8 cellular contexts compared by ENCODE assay signal in genomic region chr3:179604336-179605078, GRCh38. TPM values are rescaled to one million over a fixed set of nuclear protein-coding genes. Genes with fewer than 3 reads are reported as not detected.
DNase-seq lines count a peak whose midpoint lies in the region; ATAC-seq and TF ChIP-seq lines count a peak whose summit lies in the region.

MRPL47 (minus strand) TSS chr3:179604638; CDS start chr3:179604624, 14 bp downstream.
NDUFB5 (plus strand) TSS chr3:179604794; CDS start chr3:179604816, 22 bp downstream.

- ATAC-seq in GM19438 (IDR thresholded peaks at IDR 0.05; ENCODE audit: low read depth, unreplicated experiment): peak; percentile 97
- peak; percentile 78 for ATAC-seq in HG03575 (IDR thresholded peaks at IDR 0.05; ENCODE audit: extremely low read depth, insufficient number of reproducible peaks, low FRiP score, unreplicated experiment)

- intact Hi-C loops in activated CD4-positive, alpha-beta memory T cell treated with anti-CD3 and anti-CD28 coated beads for 36 hours (cut with micrococcal nuclease): loop anchor here (1.0 to 5.0 kb wide), 5 partner anchors 42 to 1383 kb away; partner anchors contain the start of genes ACTL6A, DNAJC19, MFN1 and ZNF639
- intact Hi-C loops in dorsolateral prefrontal cortex (cut with DNase I): loop anchor here (2.0 to 5.0 kb wide), 3 partner anchors 42 to 257 kb away; partner anchors contain the start of genes ACTL6A (in 2 of the 2), MFN1 (in 2 of the 2) and USP13 (in 2 of the 2)

- peak within 1 kb of the TSS; percentile 99 for H3K4me3 Mint-ChIP-seq in activated CD4-positive, alpha-beta memory T cell treated with anti-CD3 and anti-CD28 coated beads for 36 hours

- CTCF ChIA-PET in activated CD4-positive, alpha-beta memory T cell treated with anti-CD3 and anti-CD28 coated beads for 36 hours (lab: Charles Lee): interaction anchor here (1.1 to 1.3 kb wide), 2 partner anchors 48 to 589 kb away, joined by 3 read pairs; partner anchors contain the start of gene USP13

- H3K27me3 ChIP-seq in dorsolateral prefrontal cortex (no peaks in the 10 kb centered on the region), liver (ENCODE audit: control insufficient read depth in 4 of 4, insufficient read depth in 4 of 4, low read length in 3 of 4) (no peaks in the 10 kb centered on the region)

- no peaks in the 10 kb centered on the region for H3K9me3 Mint-ChIP-seq in activated CD4-positive, alpha-beta memory T cell treated with anti-CD3 and anti-CD28 coated beads for 36 hours

- peak within 1 kb of the TSS; percentile 66 to 98 (median 89) for H3K27ac ChIP-seq in dorsolateral prefrontal cortex
- peak within 1 kb of the TSS; percentile 93 for H3K27ac ChIP-seq in liver (ENCODE audit: low read depth in 1 of 2, low read length in 2 of 2)

- H3K4me1 ChIP-seq in liver (ENCODE audit: control insufficient read depth in 4 of 4, insufficient read depth in 4 of 4, low read length in 3 of 4): peaks cover 6 to 22% (median 12%) of the 10 kb centered on the region in 4 donors

- H3K36me3 Mint-ChIP-seq in activated CD4-positive, alpha-beta memory T cell treated with anti-CD3 and anti-CD28 coated beads for 36 hours: peaks cover 32% of the 10 kb centered on the region

- peak within 1 kb of the TSS; percentile 86 to 98 for H3K9ac ChIP-seq in liver (ENCODE audit: low read depth in 1 of 2, low read length in 2 of 2)

- peak within 1 kb of the TSS; percentile 98 for H3K27ac Mint-ChIP-seq in activated CD4-positive, alpha-beta memory T cell treated with anti-CD3 and anti-CD28 coated beads for 36 hours

- under 1% methylated on average over 45 of the region's 45 CpGs for WGBS in liver

- DNase-seq in CD1c-positive myeloid dendritic cell (ENCODE audit: extremely low spot score) (peak; percentile 98), NCI-H82 treated with DMSO at 0.1 percent for 48 hours (lab: John Stamatoyannopoulos, UW; ENCODE audit: unreplicated experiment) (peak; percentile 95), dorsolateral prefrontal cortex (peak; percentile 93 to 98 (median 96))
- DNase-seq in activated CD4-positive, alpha-beta memory T cell treated with anti-CD3 and anti-CD28 coated beads for 36 hours: peak; percentile 96
- DNase-seq in stimulated activated CD4-positive, alpha-beta T cell treated with anti-CD3 and anti-CD28 coated beads, Interleukin-4, amount 100 ng/mL, for 24 hours: peak; percentile 94

- H3K36me3 ChIP-seq in liver (ENCODE audit: control insufficient read depth in 4 of 4, insufficient read depth in 3 of 4, low read depth in 1 of 4, low read length in 3 of 4): peaks cover 5 to 23% (median 17%) of the 10 kb centered on the region in 4 donors

- H3K4me3 ChIP-seq in dorsolateral prefrontal cortex: peak within 1 kb of the TSS; percentile 57 to 100 (median 87)
- peak within 1 kb of the TSS; percentile 74 to 100 (median 98) for H3K4me3 ChIP-seq in liver (ENCODE audit: low read depth in 1 of 3, low read length in 3 of 3)

- POLR2A ChIA-PET in activated CD4-positive, alpha-beta memory T cell treated with anti-CD3 and anti-CD28 coated beads for 36 hours (lab: Charles Lee): interaction anchor here (0.6 to 1.4 kb wide), 4 partner anchors 40 to 50 kb away, joined by 3 to 8 read pairs (median 6); partner anchors contain the start of gene ACTL6A

- H3K27me3 Mint-ChIP-seq in activated CD4-positive, alpha-beta memory T cell treated with anti-CD3 and anti-CD28 coated beads for 36 hours: no peaks in the 10 kb centered on the region

- H3K9me3 ChIP-seq in liver (ENCODE audit: control insufficient read depth in 4 of 4, low read length in 3 of 4): no peaks in the 10 kb centered on the region

- TF ChIP-seq RAD21 in liver (IDR thresholded peaks at IDR 0.05): peak in 1 of 2 donors; percentile 37

- TF ChIP-seq CTCF in dorsolateral prefrontal cortex (IDR thresholded peaks at IDR 0.05 in 54 of 56, conservative IDR thresholded peaks at IDR 0.05 in 2 of 56; ENCODE audit: low read depth in 1 of 56, partially characterized antibody in 56 of 56): peak in 30 of 56 donors; percentile 6 to 55 (median 29)
- no peak for TF ChIP-seq CTCF in liver (IDR thresholded peaks at IDR 0.05; ENCODE audit: low read depth, low read length, missing input control)

- peaks cover 40% of the 10 kb centered on the region for H3K4me1 Mint-ChIP-seq in activated CD4-positive, alpha-beta memory T cell treated with anti-CD3 and anti-CD28 coated beads for 36 hours (ENCODE audit: low read depth)

TF ChIP-seq in liver, 16 proteins besides CTCF, POLR2A, EP300 and RAD21:
- TF ChIP-seq RXRA (IDR thresholded peaks at IDR 0.05) (peak; percentile 28 to 46), NR2F2 (IDR thresholded peaks at IDR 0.05) (peak; percentile 20), HNF4A (conservative IDR thresholded peaks at IDR 0.05) (peak in 1 of 2 donors; percentile 53), JUND (IDR thresholded peaks at IDR 0.05) (peak; percentile 52 to 72), EGR1 (IDR thresholded peaks at IDR 0.05; ENCODE audit: low read depth in 2 of 2) (no peak), TAF1 (conservative IDR thresholded peaks at IDR 0.05) (peak; percentile 68), HNF4G (IDR thresholded peaks at IDR 0.05) (no peak), ATF3 (IDR thresholded peaks at IDR 0.05) (no peak), ZBTB33 (IDR thresholded peaks at IDR 0.05) (peak; percentile 59), FOXA2 (IDR thresholded peaks at IDR 0.05) (no peak), YY1 (IDR thresholded peaks at IDR 0.05) (peak; percentile 100), FOXA1 (IDR thresholded peaks at IDR 0.05) (no peak), MAX (IDR thresholded peaks at IDR 0.05) (peak; percentile 72), SP1 (IDR thresholded peaks at IDR 0.05) (peak; percentile 65), GABPA (IDR thresholded peaks at IDR 0.05 in 1 of 2, conservative IDR thresholded peaks at IDR 0.05 in 1 of 2) (peak; percentile 97 to 99), REST (IDR thresholded peaks at IDR 0.05) (peak; percentile 80)

RNA-seq across cellular contexts. Expression of gene MRPL47, which starts in this region (rescaled TPM):
- 10 to 100 TPM; 51.4 to 54.0 TPM for total RNA-seq in activated CD4-positive, alpha-beta memory T cell treated with anti-CD3 and anti-CD28 coated beads for 36 hours
- total RNA-seq in dorsolateral prefrontal cortex: 10 to 100 TPM; 15.4 to 40.1 (median 29.3) TPM
- total RNA-seq in liver: 10 to 100 TPM; 11.5 to 16.8 TPM
- polyA plus RNA-seq in liver: 10 to 100 TPM; 20.3 to 34.1 TPM

RNA-seq across cellular contexts. Expression of gene NDUFB5, which starts in this region (rescaled TPM):
- total RNA-seq in activated CD4-positive, alpha-beta memory T cell treated with anti-CD3 and anti-CD28 coated beads for 36 hours: 100 to 1,000 TPM; 133 to 147 TPM
- 100 to 1,000 TPM in 105 of 120 experiments, 10 to 100 TPM in 15; 67.8 to 191 (median 127) TPM for total RNA-seq in dorsolateral prefrontal cortex
- 10 to 100 TPM; 43.4 to 44.6 TPM for total RNA-seq in liver
- 10 to 100 TPM; 50.6 to 92.8 TPM for polyA plus RNA-seq in liver

Comparison
In these comparisons a context has a peak if more than half of its experiments do, and no peak if none do; other contexts are left out.
1. Peak in every context shown above with its lines: DNase-seq, ATAC-seq, H3K4me3 ChIP-seq and H3K27ac ChIP-seq.